Comparison of ENCODE assay signal across 1 cellular context in the genomic region with DNA sequence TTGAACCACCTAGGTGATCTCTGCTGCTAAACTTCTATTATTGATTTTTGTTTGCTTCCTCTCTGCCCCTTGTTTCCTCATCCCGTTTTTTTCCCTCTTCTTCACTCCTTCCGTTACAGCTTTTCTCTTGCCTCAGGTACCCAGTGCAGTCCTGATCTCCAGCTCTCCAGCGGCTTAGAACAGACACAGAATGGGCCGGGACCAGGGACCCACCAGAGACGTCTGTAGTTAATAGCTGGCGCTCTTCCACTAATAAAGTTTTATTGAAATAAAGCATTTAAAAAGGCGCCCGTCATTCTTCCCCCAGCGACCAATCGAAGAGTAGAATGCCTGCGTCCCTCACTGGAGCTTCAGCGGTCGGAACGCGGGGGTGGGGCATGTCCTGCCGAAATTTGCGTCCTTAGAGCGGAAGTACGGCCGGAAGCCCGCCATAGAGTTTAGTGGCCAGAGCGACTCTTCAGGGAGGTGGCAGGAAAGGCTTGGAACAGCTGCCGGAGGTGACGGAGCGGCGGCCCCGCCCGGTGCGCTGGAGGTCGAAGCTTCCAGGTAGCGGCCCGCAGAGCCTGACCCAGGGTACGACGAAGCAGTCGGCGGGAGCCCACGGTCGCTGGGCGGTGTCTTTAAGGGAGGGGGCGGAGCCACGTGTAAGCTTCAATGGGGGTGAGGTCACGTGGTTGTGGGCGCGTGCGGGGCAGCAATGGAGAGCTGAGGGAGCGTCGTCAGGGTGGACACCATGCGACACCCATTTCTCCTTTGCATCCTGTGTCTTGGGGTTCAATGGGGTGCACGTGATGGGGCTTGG.
TF ChIP-seq lines count a peak whose summit lies in the region.

A gene with protein sequence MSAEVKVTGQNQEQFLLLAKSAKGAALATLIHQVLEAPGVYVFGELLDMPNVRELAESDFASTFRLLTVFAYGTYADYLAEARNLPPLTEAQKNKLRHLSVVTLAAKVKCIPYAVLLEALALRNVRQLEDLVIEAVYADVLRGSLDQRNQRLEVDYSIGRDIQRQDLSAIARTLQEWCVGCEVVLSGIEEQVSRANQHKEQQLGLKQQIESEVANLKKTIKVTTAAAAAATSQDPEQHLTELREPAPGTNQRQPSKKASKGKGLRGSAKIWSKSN (plus strand): TSS at position 440 of the 802 bp plus-strand sequence. CDS start 611 bp downstream, outside the sequence.

TF ChIP-seq in WTC11, 78 proteins besides CTCF, POLR2A, EP300 and RAD21 (continued from another document):
- TF ChIP-seq USF1 (CRISPR knock-in tag; IDR thresholded peaks at IDR 0.05) (peak; percentile 96), GABPB1 (CRISPR knock-in tag; IDR thresholded peaks at IDR 0.05) (peak; percentile 75), NR2C2 (CRISPR knock-in tag; IDR thresholded peaks at IDR 0.05) (peak; percentile 55), ELF4 (CRISPR knock-in tag; IDR thresholded peaks at IDR 0.05; ENCODE audit: low read depth) (peak; percentile 84; the same call in 1 of the 2 replicates), SMAD3 (CRISPR knock-in tag; IDR thresholded peaks at IDR 0.05; ENCODE audit: borderline replicate concordance) (peak; percentile 96), FOXP1 (CRISPR knock-in tag; IDR thresholded peaks at IDR 0.05; ENCODE audit: borderline replicate concordance) (peak; percentile 99), FOXJ3 (CRISPR knock-in tag; IDR thresholded peaks at IDR 0.05; ENCODE audit: borderline replicate concordance) (no peak), GRHL2 (CRISPR knock-in tag; IDR thresholded peaks at IDR 0.05; ENCODE audit: insufficient replicate concordance, severe bottlenecking) (no peak), CREB1 (CRISPR knock-in tag; IDR thresholded peaks at IDR 0.05) (peak; percentile 87)
- TF ChIP-seq, protein P1, sequence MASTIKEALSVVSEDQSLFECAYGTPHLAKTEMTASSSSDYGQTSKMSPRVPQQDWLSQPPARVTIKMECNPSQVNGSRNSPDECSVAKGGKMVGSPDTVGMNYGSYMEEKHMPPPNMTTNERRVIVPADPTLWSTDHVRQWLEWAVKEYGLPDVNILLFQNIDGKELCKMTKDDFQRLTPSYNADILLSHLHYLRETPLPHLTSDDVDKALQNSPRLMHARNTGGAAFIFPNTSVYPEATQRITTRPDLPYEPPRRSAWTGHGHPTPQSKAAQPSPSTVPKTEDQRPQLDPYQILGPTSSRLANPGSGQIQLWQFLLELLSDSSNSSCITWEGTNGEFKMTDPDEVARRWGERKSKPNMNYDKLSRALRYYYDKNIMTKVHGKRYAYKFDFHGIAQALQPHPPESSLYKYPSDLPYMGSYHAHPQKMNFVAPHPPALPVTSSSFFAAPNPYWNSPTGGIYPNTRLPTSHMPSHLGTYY (CRISPR knock-in tag; IDR thresholded peaks at IDR 0.05), result no peak
